In the genomic region with DNA sequence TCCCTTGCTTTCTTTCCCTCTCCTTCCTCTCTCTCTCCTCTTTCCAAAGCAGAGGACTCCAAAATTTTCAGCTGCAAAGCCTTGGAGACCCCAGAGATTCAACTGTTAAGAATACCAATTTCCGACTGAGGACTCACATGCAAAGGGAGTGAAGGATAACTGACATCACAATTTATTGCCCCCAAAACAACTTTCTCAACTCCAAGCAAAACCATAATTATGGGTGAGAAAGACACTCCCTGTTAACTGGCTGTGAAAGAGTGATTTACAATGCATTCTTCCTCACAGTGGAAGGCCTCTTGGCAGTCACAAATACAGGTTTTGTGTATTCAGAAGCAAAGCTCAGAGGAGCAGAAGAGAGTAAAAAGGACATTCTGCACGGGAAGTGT, we compare ENCODE assay signal across 17 cellular contexts.
DNase-seq lines count a peak whose midpoint lies in the region; ATAC-seq and TF ChIP-seq lines count a peak whose summit lies in the region.
"Had no signal": no experiment of that assay in that cellular context is flagged by ENCODE, and none has a peak within 500 bp of the region (broad histone marks: within the 10 kb centered on the region; RNA-seq: fewer than 3 reads in every experiment).

No MANE protein-coding gene starts in this region.

- H2AFZ ChIP-seq in neuron (ENCODE audit: low read depth, low read length): no peak overlapping the region

- H3K27me3 Mint-ChIP-seq in naive thymus-derived CD4-positive, alpha-beta T cell: peaks cover 0 to 3% (median 0%) of the 10 kb centered on the region in 5 donors
- H3K27me3 Mint-ChIP-seq: activated naive CD4-positive, alpha-beta T cell treated with anti-CD3 and anti-CD28 coated beads, Interleukin-2, amount 50 U/mL, for 24 hours had no signal

- TF ChIP-seq POLR2A in NB4 (IDR thresholded peaks at IDR 0.05; ENCODE audit: extremely low read depth, insufficient read length): no peak

- DNase-seq in HEK293T (ENCODE audit: extremely low spot score) (no peak), NB4 (ENCODE audit: low read depth) (peak; percentile 29), foreskin melanocyte (peak; percentile 81), cerebellar cortex (ENCODE audit: low spot score) (no peak)
- DNase-seq in naive thymus-derived CD4-positive, alpha-beta T cell: no peak
- DNase-seq: activated CD4-positive, alpha-beta T cell treated with anti-CD3 and anti-CD28 coated beads, Interleukin-2, amount 50 U/mL, for 1 hour; BE2C; dermis blood vessel endothelial cell; NCI-H187; NCI-H524 treated with DMSO at 0.1 percent for 48 hours; stimulated activated naive CD4-positive, alpha-beta T cell; trophoblast cell had no signal

- peaks cover 0 to 1% (median 0%) of the 10 kb centered on the region in 5 donors for H3K36me3 Mint-ChIP-seq in naive thymus-derived CD4-positive, alpha-beta T cell
- H3K36me3 Mint-ChIP-seq: activated naive CD4-positive, alpha-beta T cell treated with anti-CD3 and anti-CD28 coated beads, Interleukin-2, amount 50 U/mL, for 24 hours had no signal

- peaks cover 0 to 4% (median 0%) of the 10 kb centered on the region in 11 donors for H3K9me3 Mint-ChIP-seq in naive thymus-derived CD4-positive, alpha-beta T cell
- H3K9me3 Mint-ChIP-seq: activated naive CD4-positive, alpha-beta T cell treated with anti-CD3 and anti-CD28 coated beads, Interleukin-2, amount 50 U/mL, for 24 hours had no signal

- CTCF ChIA-PET in HEK293T (lab: Yijun Ruan, JAX): interaction anchor here (0.7 kb wide), 1 partner anchor 95 kb away, joined by 6 read pairs; no protein-coding TSS in a partner anchor
- CTCF ChIA-PET in naive thymus-derived CD4-positive, alpha-beta T cell (lab: Charles Lee): no interaction called here

- peaks cover 29% of the 10 kb centered on the region for H3K4me1 ChIP-seq in neuron (ENCODE audit: insufficient read depth, low read length)
- H3K4me1 ChIP-seq in naive thymus-derived CD4-positive, alpha-beta T cell (ENCODE audit: control insufficient read depth in 2 of 2, insufficient read depth in 2 of 2, low read length in 2 of 2): no peaks in the 10 kb centered on the region
- H3K4me1 ChIP-seq: BE2C had no signal

- no peak overlapping the region for H3K4me3 Mint-ChIP-seq in naive thymus-derived CD4-positive, alpha-beta T cell
- H3K4me3 Mint-ChIP-seq: activated naive CD4-positive, alpha-beta T cell treated with anti-CD3 and anti-CD28 coated beads, Interleukin-2, amount 50 U/mL, for 24 hours had no signal

- POLR2A ChIA-PET in HEK293T (lab: Yijun Ruan, JAX): no interaction called here
- POLR2A ChIA-PET in naive thymus-derived CD4-positive, alpha-beta T cell (lab: Charles Lee): no interaction called here

- no peak for TF ChIP-seq CTCF in NB4 (IDR thresholded peaks at IDR 0.05; ENCODE audit: low read depth, low read length)

- ATAC-seq in naive thymus-derived CD4-positive, alpha-beta T cell: no peak
- no peak for ATAC-seq in HG03159 (IDR thresholded peaks at IDR 0.05; ENCODE audit: unreplicated experiment)

- peaks cover 0 to 8% (median 0%) of the 10 kb centered on the region in 7 donors for H3K4me1 Mint-ChIP-seq in naive thymus-derived CD4-positive, alpha-beta T cell

- H3K4me3 ChIP-seq in NB4 (ENCODE audit: low read depth, low read length) (no peak overlapping the region), neuron (ENCODE audit: low read length) (peak overlapping the region; percentile 19)
- no peak overlapping the region for H3K4me3 ChIP-seq in naive thymus-derived CD4-positive, alpha-beta T cell (ENCODE audit: low read length)
- H3K4me3 ChIP-seq: esophagus muscularis mucosa had no signal

- H3K36me3 ChIP-seq in neuron (ENCODE audit: insufficient read depth, low read length): no peaks in the 10 kb centered on the region
- H3K36me3 ChIP-seq in naive thymus-derived CD4-positive, alpha-beta T cell (ENCODE audit: control insufficient read depth in 2 of 3, insufficient read depth in 3 of 3, low read length in 3 of 3): no peaks in the 10 kb centered on the region
- H3K36me3 ChIP-seq: BE2C, esophagus muscularis mucosa had no signal

- no peaks in the 10 kb centered on the region for H3K27me3 ChIP-seq in neuron (ENCODE audit: insufficient read depth, low read length)
- no peaks in the 10 kb centered on the region for H3K27me3 ChIP-seq in naive thymus-derived CD4-positive, alpha-beta T cell (ENCODE audit: control insufficient read depth in 2 of 2, insufficient read depth in 2 of 2, low read length in 2 of 2)
- H3K27me3 ChIP-seq: BE2C, esophagus muscularis mucosa had no signal

- H3K27ac Mint-ChIP-seq in naive thymus-derived CD4-positive, alpha-beta T cell: no peak overlapping the region
- H3K27ac Mint-ChIP-seq: activated naive CD4-positive, alpha-beta T cell treated with anti-CD3 and anti-CD28 coated beads, Interleukin-2, amount 50 U/mL, for 24 hours had no signal

- no peaks in the 10 kb centered on the region for H3K9me3 ChIP-seq in neuron (ENCODE audit: low read length)
- no peaks in the 10 kb centered on the region for H3K9me3 ChIP-seq in naive thymus-derived CD4-positive, alpha-beta T cell (ENCODE audit: control insufficient read depth in 2 of 3, low read length in 3 of 3)
- H3K9me3 ChIP-seq: BE2C, esophagus muscularis mucosa had no signal

- intact Hi-C loops in naive thymus-derived CD4-positive, alpha-beta T cell (cut with micrococcal nuclease): no loop called here

- H3K27ac ChIP-seq in naive thymus-derived CD4-positive, alpha-beta T cell (ENCODE audit: low read depth, low read length): no peak overlapping the region
- H3K27ac ChIP-seq: esophagus muscularis mucosa, KMS-11 had no signal

TF ChIP-seq in HEK293T, 16 proteins besides CTCF, POLR2A, EP300 and RAD21:
- TF ChIP-seq FOXA1 (IDR thresholded peaks at IDR 0.05) (no peak), ELF4 (IDR thresholded peaks at IDR 0.05) (no peak), ARNT (IDR thresholded peaks at IDR 0.05) (no peak), FOXK2 (IDR thresholded peaks at IDR 0.05) (no peak), LEF1 (IDR thresholded peaks at IDR 0.05; ENCODE audit: borderline replicate concordance) (no peak), SP1 (IDR thresholded peaks at IDR 0.05) (no peak), NFRKB (IDR thresholded peaks at IDR 0.05) (no peak), FOXM1 (IDR thresholded peaks at IDR 0.05; ENCODE audit: borderline replicate concordance) (no peak), SUZ12 (IDR thresholded peaks at IDR 0.05) (no peak), L3MBTL2 (conservative IDR thresholded peaks at IDR 0.05) (no peak), ZNF384 (IDR thresholded peaks at IDR 0.05) (no peak), TARDBP (IDR thresholded peaks at IDR 0.05) (no peak), CTBP1 (IDR thresholded peaks at IDR 0.05; ENCODE audit: borderline replicate concordance) (0 out of 2 replicates have a peak, but pooled peaks have one; percentile 30), HDGF (IDR thresholded peaks at IDR 0.05; ENCODE audit: borderline replicate concordance) (no peak), BHLHE40 (IDR thresholded peaks at IDR 0.05; ENCODE audit: borderline replicate concordance) (no peak)
- TF ChIP-seq, protein P1, sequence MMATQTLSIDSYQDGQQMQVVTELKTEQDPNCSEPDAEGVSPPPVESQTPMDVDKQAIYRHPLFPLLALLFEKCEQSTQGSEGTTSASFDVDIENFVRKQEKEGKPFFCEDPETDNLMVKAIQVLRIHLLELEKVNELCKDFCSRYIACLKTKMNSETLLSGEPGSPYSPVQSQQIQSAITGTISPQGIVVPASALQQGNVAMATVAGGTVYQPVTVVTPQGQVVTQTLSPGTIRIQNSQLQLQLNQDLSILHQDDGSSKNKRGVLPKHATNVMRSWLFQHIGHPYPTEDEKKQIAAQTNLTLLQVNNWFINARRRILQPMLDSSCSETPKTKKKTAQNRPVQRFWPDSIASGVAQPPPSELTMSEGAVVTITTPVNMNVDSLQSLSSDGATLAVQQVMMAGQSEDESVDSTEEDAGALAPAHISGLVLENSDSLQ (IDR thresholded peaks at IDR 0.05): peak; percentile 94
TF ChIP-seq in HEK293T: peak in this region for 2.

Comparison
In these comparisons a context has a peak if more than half of its experiments do, and no peak if none do; other contexts are left out.
1. DNase-seq: peak in NB4 (single experiment) and foreskin melanocyte (single experiment); none in HEK293T (single experiment), naive thymus-derived CD4-positive, alpha-beta T cell (0 of 9) and cerebellar cortex (single experiment).